9 cellular contexts compared by ENCODE assay signal in the genomic region with DNA sequence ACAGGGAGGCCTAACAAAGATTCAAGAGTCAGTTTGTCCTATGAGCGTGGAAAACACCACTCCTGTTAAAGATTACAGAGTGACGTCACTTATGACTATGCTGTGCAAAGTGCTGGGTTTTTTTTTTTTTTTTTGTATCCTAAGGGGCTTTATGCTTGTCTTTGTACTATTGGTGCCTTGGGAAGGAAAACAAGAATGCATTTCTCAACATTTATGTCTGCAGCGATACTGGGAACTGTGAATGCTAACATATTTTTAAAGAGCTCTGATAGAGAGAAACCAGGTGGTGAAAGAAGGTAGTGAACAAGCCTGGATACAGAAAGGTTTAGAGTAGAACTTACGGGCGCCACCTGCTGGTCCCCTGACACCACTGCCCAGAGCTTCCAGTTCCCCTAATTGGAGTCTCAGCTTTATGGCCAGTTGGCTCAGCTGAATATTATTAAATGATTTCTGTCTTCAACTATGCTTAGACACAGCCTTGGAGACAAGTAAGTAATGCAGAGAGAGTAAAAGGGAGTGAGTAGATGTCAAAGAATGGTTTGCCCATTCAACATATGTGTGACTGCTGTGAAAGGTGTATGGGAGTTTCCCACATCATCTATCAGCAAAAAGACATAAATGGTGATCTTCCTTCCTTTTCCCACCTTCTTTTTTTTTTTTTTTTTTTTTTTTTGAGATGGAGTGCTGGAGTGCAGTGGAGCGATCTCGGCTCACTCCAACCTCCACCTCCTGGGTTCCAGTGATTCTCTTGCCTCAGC.
DNase-seq lines count a peak whose midpoint lies in the region; ATAC-seq and TF ChIP-seq lines count a peak whose summit lies in the region.
"Had no signal": no experiment of that assay in that cellular context is flagged by ENCODE, and none has a peak within 500 bp of the region (broad histone marks: within the 10 kb centered on the region; RNA-seq: fewer than 3 reads in every experiment).

No MANE protein-coding gene starts in this region.

- no peak overlapping the region for H3K9ac ChIP-seq in skeletal muscle satellite cell (ENCODE audit: low read depth, low read length)
- H3K9ac ChIP-seq: BLaER1 treated with 17β-estradiol and CSF1 and Interleukin-3, amounts not matched to agents 10 nM and 100 nM had no signal

- H2AFZ ChIP-seq in hepatocyte: no peak overlapping the region

- no peaks in the 10 kb centered on the region for H3K9me2 ChIP-seq in hepatocyte (replicated peaks; ENCODE audit: insufficient read depth)

- DNase-seq in NCI-H1436 (lab: John Stamatoyannopoulos, UW) (peak; percentile 53), NCI-H1436 treated with DMSO at 0.1 percent for 48 hours (lab: John Stamatoyannopoulos, UW) (no peak), NCI-H1694 treated with DMSO at 0.1 percent for 48 hours (lab: John Stamatoyannopoulos, UW) (peak; percentile 56), T-helper 9 cell (peak; percentile 65), ascending aorta (ENCODE audit: low spot score in 2 of 2) (peak in 1 of 2 donors; percentile 75), hepatocyte (ENCODE audit: low spot score) (peak; percentile 91)

- H3K27me3 ChIP-seq in ascending aorta (no peaks in the 10 kb centered on the region), hepatocyte (no peaks in the 10 kb centered on the region), skeletal muscle satellite cell (ENCODE audit: control insufficient read depth, insufficient read depth, low read length) (no peaks in the 10 kb centered on the region)
- H3K27me3 ChIP-seq: BLaER1 treated with 17β-estradiol and CSF1 and Interleukin-3, amounts not matched to agents 10 nM and 100 nM had no signal

- H4K20me1 ChIP-seq in hepatocyte (ENCODE audit: insufficient read depth, poor library complexity, severe bottlenecking): no peaks in the 10 kb centered on the region
- H4K20me1 ChIP-seq: BLaER1 treated with 17β-estradiol and CSF1 and Interleukin-3, amounts not matched to agents 10 nM and 100 nM had no signal

- ATAC-seq in HG02870 (IDR thresholded peaks at IDR 0.05; ENCODE audit: unreplicated experiment): peak; percentile 100

- WGBS in hepatocyte (ENCODE audit: low lambda C conversion rate, missing lambda C conversion rate): 36% methylated on average over 7 of the region's 7 CpGs

- H3K36me3 ChIP-seq in ascending aorta (no peaks in the 10 kb centered on the region), hepatocyte (replicated peaks; ENCODE audit: insufficient read depth, low read depth) (no peaks in the 10 kb centered on the region), skeletal muscle satellite cell (ENCODE audit: insufficient read depth, low read length) (no peaks in the 10 kb centered on the region)
- H3K36me3 ChIP-seq: BLaER1 treated with 17β-estradiol and CSF1 and Interleukin-3, amounts not matched to agents 10 nM and 100 nM had no signal

- H3K9me3 ChIP-seq in ascending aorta: no peaks in the 10 kb centered on the region
- H3K9me3 ChIP-seq in hepatocyte (ENCODE audit: low read depth): no peaks in the 10 kb centered on the region
- H3K9me3 ChIP-seq in skeletal muscle satellite cell (replicated peaks; ENCODE audit: low read length): no peaks in the 10 kb centered on the region

- intact Hi-C loops in ascending aorta (cut with DNase I): loop anchor here (1.0 kb wide), 1 partner anchor 282 kb away; no protein-coding TSS in a partner anchor

- H3K27ac ChIP-seq in ascending aorta (no peak overlapping the region), hepatocyte (peak overlapping the region; percentile 41)
- H3K27ac ChIP-seq: BLaER1 treated with 17β-estradiol and CSF1 and Interleukin-3, amounts not matched to agents 10 nM and 100 nM had no signal

- peak overlapping the region; percentile 30 for H3K4me2 ChIP-seq in hepatocyte
- H3K4me2 ChIP-seq in skeletal muscle satellite cell (ENCODE audit: low read length): peak overlapping the region; percentile 61
- H3K4me2 ChIP-seq: BLaER1 treated with 17β-estradiol and CSF1 and Interleukin-3, amounts not matched to agents 10 nM and 100 nM had no signal

- H3K4me1 ChIP-seq in ascending aorta (no peaks in the 10 kb centered on the region), hepatocyte (ENCODE audit: insufficient read depth) (peaks cover 5% of the 10 kb centered on the region), skeletal muscle satellite cell (ENCODE audit: control insufficient read depth, insufficient read depth, low read length) (peaks cover 3% of the 10 kb centered on the region)
- H3K4me1 ChIP-seq: BLaER1 treated with 17β-estradiol and CSF1 and Interleukin-3, amounts not matched to agents 10 nM and 100 nM had no signal

- TF ChIP-seq CTCF in ascending aorta (IDR thresholded peaks at IDR 0.05): peak; percentile 63 to 76 (median 75)
- TF ChIP-seq CTCF in hepatocyte (IDR thresholded peaks at IDR 0.05; ENCODE audit: poor library complexity): peak; percentile 95

- no peaks in the 10 kb centered on the region for H3K79me2 ChIP-seq in hepatocyte

- H3K4me3 ChIP-seq in ascending aorta (no peak overlapping the region), hepatocyte (no peak overlapping the region), skeletal muscle satellite cell (ENCODE audit: low read length) (no peak overlapping the region)
- H3K4me3 ChIP-seq: BLaER1 treated with 17β-estradiol and CSF1 and Interleukin-3, amounts not matched to agents 10 nM and 100 nM had no signal
